In the genomic region with DNA sequence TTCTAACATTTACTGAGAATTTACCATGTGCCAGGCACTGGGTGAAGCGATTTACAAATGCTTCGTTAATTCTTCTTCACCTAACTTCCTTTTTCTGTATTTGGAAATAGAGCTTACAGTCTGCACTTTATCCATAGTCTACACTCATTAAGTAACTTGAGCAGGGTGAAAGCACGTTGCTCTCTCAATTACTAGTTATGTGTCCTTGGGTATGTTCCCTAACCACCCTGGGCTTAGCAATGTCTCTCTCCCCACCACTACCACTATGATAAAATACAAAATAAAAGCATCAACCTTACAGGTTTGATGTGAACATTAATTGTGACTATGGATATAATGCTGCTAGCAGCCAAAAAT, we compare ENCODE assay signal across 14 cellular contexts.
DNase-seq lines count a peak whose midpoint lies in the region; ATAC-seq, FAIRE-seq and TF ChIP-seq lines count a peak whose summit lies in the region.
"Had no signal": no experiment of that assay in that cellular context is flagged by ENCODE, and none has a peak within 500 bp of the region (broad histone marks: within the 10 kb centered on the region; RNA-seq: fewer than 3 reads in every experiment).

No MANE protein-coding gene starts in this region.

- H3K9me3 ChIP-seq in cardiac muscle cell (ENCODE audit: low read depth) (no peaks in the 10 kb centered on the region), K562 (replicated peaks; ENCODE audit: control insufficient read depth, insufficient read depth, low read depth, low read length) (no peaks in the 10 kb centered on the region; the same call in 1 of the 2 replicates)

- H3K27ac ChIP-seq in cardiac muscle cell, result peak overlapping the region; percentile 71
- H3K27ac ChIP-seq in K562 (ENCODE audit: extremely low read depth, low read depth, low read length), result no peak overlapping the region

- H3K36me3 ChIP-seq in cardiac muscle cell, result no peaks in the 10 kb centered on the region
- no peaks in the 10 kb centered on the region for H3K36me3 ChIP-seq in K562 (ENCODE audit: control insufficient read depth, insufficient read depth, low read length)

- H3K9me3 Mint-ChIP-seq in stimulated activated effector memory CD8-positive, alpha-beta T cell treated with anti-CD3 and anti-CD28 coated beads, Interleukin-12 subunit alpha, Interleukin-12 subunit beta, amount 100 ng/mL, for 72 hours, result peaks cover 4% of the 10 kb centered on the region
- H3K9me3 Mint-ChIP-seq in activated CD8-positive, alpha-beta memory T cell treated with anti-CD3 and anti-CD28 coated beads, Interleukin-2, amount 10 ng/mL, durations not matched to agents 7 days and 5 days (ENCODE audit: low read depth), result peaks cover 4% of the 10 kb centered on the region

- no peaks in the 10 kb centered on the region for H4K20me1 ChIP-seq in K562 (replicated peaks; ENCODE audit: control insufficient read depth, insufficient read depth, low read length)

- H3K4me1 ChIP-seq in cardiac muscle cell (ENCODE audit: low read depth) (peaks cover 33% of the 10 kb centered on the region), K562 (replicated peaks in 1 of 2; ENCODE audit: control insufficient read depth in 2 of 2, insufficient read depth in 2 of 2, low read length in 2 of 2) (peaks cover 0 to 29% of the 10 kb centered on the region in 2 experiments; a peak in 2 of 5 replicates)

- H3K27me3 Mint-ChIP-seq in activated CD8-positive, alpha-beta memory T cell treated with anti-CD3 and anti-CD28 coated beads, Interleukin-2, amount 10 ng/mL, durations not matched to agents 7 days and 5 days, result no peaks in the 10 kb centered on the region

- TF ChIP-seq CTCF in cardiac muscle cell (IDR thresholded peaks at IDR 0.05; ENCODE audit: low read depth, low read length) (no peak), K562 (IDR thresholded peaks at IDR 0.05 in 2 of 3, conservative IDR thresholded peaks at IDR 0.05 in 1 of 3; ENCODE audit: insufficient read depth in 2 of 3, low read depth in 1 of 3, low read length in 3 of 3) (no peak)

- TF ChIP-seq RAD21 in K562 (CRISPR knock-in tag; conservative IDR thresholded peaks at IDR 0.05 in 1 of 2, IDR thresholded peaks at IDR 0.05 in 1 of 2), result no peak

- H3K79me2 ChIP-seq in K562 (ENCODE audit: control insufficient read depth, insufficient read depth, low read length), result no peaks in the 10 kb centered on the region; the same call in 2 of the 3 replicates

- peaks cover 10% of the 10 kb centered on the region for H3K4me1 Mint-ChIP-seq in stimulated activated effector memory CD8-positive, alpha-beta T cell treated with anti-CD3 and anti-CD28 coated beads, Interleukin-12 subunit alpha, Interleukin-12 subunit beta, amount 100 ng/mL, for 72 hours
- H3K4me1 Mint-ChIP-seq in activated CD8-positive, alpha-beta memory T cell treated with anti-CD3 and anti-CD28 coated beads, Interleukin-2, amount 10 ng/mL, durations not matched to agents 7 days and 5 days, result peaks cover 16% of the 10 kb centered on the region

- H3K4me2 ChIP-seq in K562 (ENCODE audit: insufficient read depth, low read length), result no peak overlapping the region

- intact Hi-C loops in left cardiac atrium (cut with DNase I), result loop anchor here in 1 of 2 donors (10.0 kb wide), 1 partner anchor 85 kb away; no protein-coding TSS in a partner anchor
- intact Hi-C loops in K562 (cut with micrococcal nuclease), result no loop called here

- TF ChIP-seq POLR2A in K562 (conservative IDR thresholded peaks at IDR 0.05), result no peak

- FAIRE-seq in K562 (lab: Jason Lieb, UNC), result no peak
- FAIRE-seq: GM12878 had no signal

- no peaks in the 10 kb centered on the region for H3K9me1 ChIP-seq in K562 (ENCODE audit: control insufficient read depth, insufficient read depth, low read length)

- POLR2A ChIA-PET in K562 (lab: Yijun Ruan, JAX), result interaction anchor here (0.6 kb wide), 1 partner anchor 53 kb away, joined by 3 read pairs; no protein-coding TSS in a partner anchor

- in situ Hi-C loops in K562 (cut with MboI), result loop anchor here (10.0 kb wide), 1 partner anchor 245 kb away; no protein-coding TSS in a partner anchor

- no peaks in the 10 kb centered on the region for H3K36me3 Mint-ChIP-seq in stimulated activated effector memory CD8-positive, alpha-beta T cell treated with anti-CD3 and anti-CD28 coated beads, Interleukin-12 subunit alpha, Interleukin-12 subunit beta, amount 100 ng/mL, for 72 hours
- peaks cover 32% of the 10 kb centered on the region for H3K36me3 Mint-ChIP-seq in activated CD8-positive, alpha-beta memory T cell treated with anti-CD3 and anti-CD28 coated beads, Interleukin-2, amount 10 ng/mL, durations not matched to agents 7 days and 5 days

- H3K4me3 ChIP-seq in cardiac muscle cell (no peak overlapping the region), K562 (no peak overlapping the region)
- H3K4me3 ChIP-seq: GM12878 had no signal

- CTCF ChIA-PET in K562 (lab: Yijun Ruan, JAX; ENCODE audit: low intra/inter-chr PET ratio), result no interaction called here
- CTCF ChIA-PET in activated CD8-positive, alpha-beta memory T cell treated with anti-CD3 and anti-CD28 coated beads, Interleukin-2, amount 10 ng/mL, durations not matched to agents 7 days and 5 days (lab: Charles Lee), result no interaction called here

- DNase-seq in cardiac muscle cell (ENCODE audit: low read depth in 1 of 2, low spot score in 1 of 2) (no peak), left cardiac atrium (no peak), NOMO-1 (lab: John Stamatoyannopoulos, UW; ENCODE audit: unreplicated experiment in 2 of 2) (peak; percentile 35 to 80), K562 (ENCODE audit: extremely low read depth in 1 of 4, low spot score in 3 of 4) (no peak), middle frontal gyrus (ENCODE audit: extremely low spot score, low spot score) (no peak)
- DNase-seq in stimulated activated effector memory CD8-positive, alpha-beta T cell treated with anti-CD3 and anti-CD28 coated beads, Interleukin-12 subunit alpha, Interleukin-12 subunit beta, amount 100 ng/mL, for 72 hours (ENCODE audit: low spot score in 2 of 2), result no peak
- DNase-seq in activated CD8-positive, alpha-beta memory T cell treated with anti-CD3 and anti-CD28 coated beads, Interleukin-2, amount 10 ng/mL, durations not matched to agents 7 days and 5 days, result no peak
- DNase-seq: HCEC 1CT, NCI-H1930, NCI-H524, SHP77 had no signal

- no peak for TF ChIP-seq EP300 in K562 (IDR thresholded peaks at IDR 0.05; ENCODE audit: low read length)

- H3K27ac Mint-ChIP-seq in stimulated activated effector memory CD8-positive, alpha-beta T cell treated with anti-CD3 and anti-CD28 coated beads, Interleukin-12 subunit alpha, Interleukin-12 subunit beta, amount 100 ng/mL, for 72 hours, result peak overlapping the region; percentile 11
- no peak overlapping the region for H3K27ac Mint-ChIP-seq in activated CD8-positive, alpha-beta memory T cell treated with anti-CD3 and anti-CD28 coated beads, Interleukin-2, amount 10 ng/mL, durations not matched to agents 7 days and 5 days

- H3K27me3 ChIP-seq in cardiac muscle cell (no peaks in the 10 kb centered on the region), K562 (ENCODE audit: control insufficient read depth in 2 of 2, insufficient read depth in 2 of 2, low read length in 2 of 2) (no peaks in the 10 kb centered on the region)

- no TSS peak for BruUV-seq in K562 (replicated peaks; lab: Mats Ljungman, UMichigan)

- ATAC-seq in left cardiac atrium, result no peak
- ATAC-seq in K562, result peak; percentile 48
- no peak for ATAC-seq in stimulated activated effector memory CD8-positive, alpha-beta T cell treated with anti-CD3 and anti-CD28 coated beads, Interleukin-12 subunit alpha, Interleukin-12 subunit beta, amount 100 ng/mL, for 72 hours
- no peak for ATAC-seq in activated CD8-positive, alpha-beta memory T cell treated with anti-CD3 and anti-CD28 coated beads, Interleukin-2, amount 10 ng/mL, durations not matched to agents 7 days and 5 days
- ATAC-seq in GM18520 (IDR thresholded peaks at IDR 0.05; ENCODE audit: unreplicated experiment), result no peak
- ATAC-seq: GM12878, Panc1 had no signal

- H3K4me3 Mint-ChIP-seq in stimulated activated effector memory CD8-positive, alpha-beta T cell treated with anti-CD3 and anti-CD28 coated beads, Interleukin-12 subunit alpha, Interleukin-12 subunit beta, amount 100 ng/mL, for 72 hours, result no peak overlapping the region
- no peak overlapping the region for H3K4me3 Mint-ChIP-seq in activated CD8-positive, alpha-beta memory T cell treated with anti-CD3 and anti-CD28 coated beads, Interleukin-2, amount 10 ng/mL, durations not matched to agents 7 days and 5 days

- no peak overlapping the region for H2AFZ ChIP-seq in K562 (ENCODE audit: low read depth, low read length)

- WGBS in K562 (ENCODE audit: insufficient coverage, low coverage, missing lambda C conversion rate), result 38% methylated on average over 3 of the region's 3 CpGs

- H3K9ac ChIP-seq in K562 (ENCODE audit: insufficient read depth in 1 of 2, low read depth in 2 of 2, low read length in 2 of 2), result no peak overlapping the region

TF ChIP-seq in K562, 482 proteins besides CTCF, POLR2A, EP300 and RAD21 (continues in another document):
- TF ChIP-seq ADNP (tag; IDR thresholded peaks at IDR 0.05) (no peak), YBX1 (IDR thresholded peaks at IDR 0.05) (no peak), CREM (IDR thresholded peaks at IDR 0.05; ENCODE audit: low read depth) (no peak), BCL6 (CRISPR knock-in tag; IDR thresholded peaks at IDR 0.05) (no peak), SRSF9 (IDR thresholded peaks at IDR 0.05; ENCODE audit: borderline replicate concordance, low read depth, low read length) (no peak), SIRT6 (IDR thresholded peaks at IDR 0.05; ENCODE audit: low read depth, low read length) (no peak), ZC3H8 (IDR thresholded peaks at IDR 0.05) (no peak), KLF10 (CRISPR knock-in tag; IDR thresholded peaks at IDR 0.05) (no peak), TRIM28 (IDR thresholded peaks at IDR 0.05) (no peak)
- TF ChIP-seq, protein P1, sequence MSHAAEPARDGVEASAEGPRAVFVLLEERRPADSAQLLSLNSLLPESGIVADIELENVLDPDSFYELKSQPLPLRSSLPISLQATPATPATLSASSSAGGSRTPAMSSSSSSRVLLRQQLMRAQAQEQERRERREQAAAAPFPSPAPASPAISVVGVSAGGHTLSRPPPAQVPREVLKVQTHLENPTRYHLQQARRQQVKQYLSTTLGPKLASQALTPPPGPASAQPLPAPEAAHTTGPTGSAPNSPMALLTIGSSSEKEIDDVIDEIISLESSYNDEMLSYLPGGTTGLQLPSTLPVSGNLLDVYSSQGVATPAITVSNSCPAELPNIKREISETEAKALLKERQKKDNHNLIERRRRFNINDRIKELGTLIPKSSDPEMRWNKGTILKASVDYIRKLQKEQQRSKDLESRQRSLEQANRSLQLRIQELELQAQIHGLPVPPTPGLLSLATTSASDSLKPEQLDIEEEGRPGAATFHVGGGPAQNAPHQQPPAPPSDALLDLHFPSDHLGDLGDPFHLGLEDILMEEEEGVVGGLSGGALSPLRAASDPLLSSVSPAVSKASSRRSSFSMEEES (CRISPR knock-in tag; IDR thresholded peaks at IDR 0.05), result no peak

Comparison
In these comparisons a context has a peak if more than half of its experiments do, and no peak if none do; other contexts are left out.
1. DNase-seq: peak in NOMO-1 (2 of 2); none in cardiac muscle cell (0 of 2), left cardiac atrium (single experiment), K562 (0 of 4), stimulated activated effector memory CD8-positive, alpha-beta T cell treated with anti-CD3 and anti-CD28 coated beads, Interleukin-12 subunit alpha, Interleukin-12 subunit beta, amount 100 ng/mL, for 72 hours (0 of 2), activated CD8-positive, alpha-beta memory T cell treated with anti-CD3 and anti-CD28 coated beads, Interleukin-2, amount 10 ng/mL, durations not matched to agents 7 days and 5 days (single experiment) and middle frontal gyrus (single experiment).